In genomic region chr18:49813321-49814146, GRCh38 we compare ENCODE assay signal across 1 cellular context.
TF ChIP-seq lines count a peak whose summit lies in the region.

ACAA2 (minus strand) TSS chr18:49813533; CDS start chr18:49813484, 49 bp downstream.

TF ChIP-seq in HepG2, 621 proteins besides CTCF, POLR2A, EP300 and RAD21 (continued from another document):
- TF ChIP-seq, protein P1, sequence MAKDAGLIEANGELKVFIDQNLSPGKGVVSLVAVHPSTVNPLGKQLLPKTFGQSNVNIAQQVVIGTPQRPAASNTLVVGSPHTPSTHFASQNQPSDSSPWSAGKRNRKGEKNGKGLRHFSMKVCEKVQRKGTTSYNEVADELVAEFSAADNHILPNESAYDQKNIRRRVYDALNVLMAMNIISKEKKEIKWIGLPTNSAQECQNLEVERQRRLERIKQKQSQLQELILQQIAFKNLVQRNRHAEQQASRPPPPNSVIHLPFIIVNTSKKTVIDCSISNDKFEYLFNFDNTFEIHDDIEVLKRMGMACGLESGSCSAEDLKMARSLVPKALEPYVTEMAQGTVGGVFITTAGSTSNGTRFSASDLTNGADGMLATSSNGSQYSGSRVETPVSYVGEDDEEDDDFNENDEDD (CRISPR knock-in tag; IDR thresholded peaks at IDR 0.05; ENCODE audit: borderline replicate concordance): peak; percentile 44; the same call in 1 of the 2 replicates
- TF ChIP-seq TFAP4 (IDR thresholded peaks at IDR 0.05; ENCODE audit: borderline replicate concordance, low read depth) (no peak), TBX3 (IDR thresholded peaks at IDR 0.05; ENCODE audit: borderline replicate concordance) (no peak), FOXK1 (CRISPR knock-in tag; IDR thresholded peaks at IDR 0.05; ENCODE audit: borderline replicate concordance, low read depth) (no peak), ATF6 (CRISPR knock-in tag; conservative IDR thresholded peaks at IDR 0.05) (no peak), POGZ (CRISPR knock-in tag; IDR thresholded peaks at IDR 0.05) (peak; percentile 67), NFKBIZ (CRISPR knock-in tag; IDR thresholded peaks at IDR 0.05) (no peak; the same call in 1 of the 2 replicates), TCF12 (IDR thresholded peaks at IDR 0.05) (no peak), TCF12 (CRISPR knock-in tag; IDR thresholded peaks at IDR 0.05) (0 out of 2 replicates have a peak, but pooled peaks have one; percentile 38), DMAP1 (CRISPR knock-in tag; IDR thresholded peaks at IDR 0.05) (peak; percentile 49), ZNF3 (CRISPR knock-in tag; IDR thresholded peaks at IDR 0.05) (no peak), ZNF367 (CRISPR knock-in tag; IDR thresholded peaks at IDR 0.05; ENCODE audit: borderline replicate concordance) (0 out of 2 replicates have a peak, but pooled peaks have one; percentile 64), HNRNPL (IDR thresholded peaks at IDR 0.05; ENCODE audit: low read depth, low read length) (0 out of 2 replicates have a peak, but pooled peaks have one; percentile 19), TFDP2 (CRISPR knock-in tag; IDR thresholded peaks at IDR 0.05) (peak; percentile 9; the same call in 1 of the 2 replicates), ZNF512B (CRISPR knock-in tag; IDR thresholded peaks at IDR 0.05; ENCODE audit: borderline replicate concordance) (no peak), RBFOX2 (IDR thresholded peaks at IDR 0.05; ENCODE audit: low read depth, low read length) (peak; percentile 91), ZFP91 (CRISPR knock-in tag; IDR thresholded peaks at IDR 0.05; ENCODE audit: borderline replicate concordance) (peak; percentile 70; the same call in 1 of the 2 replicates), ZNF138 (CRISPR knock-in tag; IDR thresholded peaks at IDR 0.05; ENCODE audit: low read depth) (0 out of 2 replicates have a peak, but pooled peaks have one; percentile 72), SAP130 (CRISPR knock-in tag; IDR thresholded peaks at IDR 0.05; ENCODE audit: low read depth) (peak; percentile 47), ARID3A (IDR thresholded peaks at IDR 0.05; ENCODE audit: low read depth, low read length) (no peak), MIXL1 (CRISPR knock-in tag; IDR thresholded peaks at IDR 0.05) (no peak), MED8 (CRISPR knock-in tag; IDR thresholded peaks at IDR 0.05; ENCODE audit: insufficient replicate concordance) (peak; percentile 67), ZNF704 (CRISPR knock-in tag; IDR thresholded peaks at IDR 0.05; ENCODE audit: borderline replicate concordance) (no peak), ZFP36 (IDR thresholded peaks at IDR 0.05; ENCODE audit: borderline replicate concordance, low read depth, low read length, partially characterized antibody) (no peak), ZNF670 (CRISPR knock-in tag; IDR thresholded peaks at IDR 0.05; ENCODE audit: borderline replicate concordance) (peak; percentile 86; the same call in 1 of the 2 replicates), HOXA3 (CRISPR knock-in tag; IDR thresholded peaks at IDR 0.05) (peak; percentile 44; the same call in 1 of the 2 replicates)
- TF ChIP-seq, protein P2, sequence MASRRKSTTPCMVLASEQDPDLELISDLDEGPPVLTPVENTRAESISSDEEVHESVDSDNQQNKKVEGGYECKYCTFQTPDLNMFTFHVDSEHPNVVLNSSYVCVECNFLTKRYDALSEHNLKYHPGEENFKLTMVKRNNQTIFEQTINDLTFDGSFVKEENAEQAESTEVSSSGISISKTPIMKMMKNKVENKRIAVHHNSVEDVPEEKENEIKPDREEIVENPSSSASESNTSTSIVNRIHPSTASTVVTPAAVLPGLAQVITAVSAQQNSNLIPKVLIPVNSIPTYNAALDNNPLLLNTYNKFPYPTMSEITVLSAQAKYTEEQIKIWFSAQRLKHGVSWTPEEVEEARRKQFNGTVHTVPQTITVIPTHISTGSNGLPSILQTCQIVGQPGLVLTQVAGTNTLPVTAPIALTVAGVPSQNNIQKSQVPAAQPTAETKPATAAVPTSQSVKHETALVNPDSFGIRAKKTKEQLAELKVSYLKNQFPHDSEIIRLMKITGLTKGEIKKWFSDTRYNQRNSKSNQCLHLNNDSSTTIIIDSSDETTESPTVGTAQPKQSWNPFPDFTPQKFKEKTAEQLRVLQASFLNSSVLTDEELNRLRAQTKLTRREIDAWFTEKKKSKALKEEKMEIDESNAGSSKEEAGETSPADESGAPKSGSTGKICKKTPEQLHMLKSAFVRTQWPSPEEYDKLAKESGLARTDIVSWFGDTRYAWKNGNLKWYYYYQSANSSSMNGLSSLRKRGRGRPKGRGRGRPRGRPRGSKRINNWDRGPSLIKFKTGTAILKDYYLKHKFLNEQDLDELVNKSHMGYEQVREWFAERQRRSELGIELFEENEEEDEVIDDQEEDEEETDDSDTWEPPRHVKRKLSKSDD (CRISPR knock-in tag; IDR thresholded peaks at IDR 0.05; ENCODE audit: low read depth): peak; percentile 23; the same call in 1 of the 2 replicates
